ENCODE assay signal across 37 cellular contexts in the genomic region with DNA sequence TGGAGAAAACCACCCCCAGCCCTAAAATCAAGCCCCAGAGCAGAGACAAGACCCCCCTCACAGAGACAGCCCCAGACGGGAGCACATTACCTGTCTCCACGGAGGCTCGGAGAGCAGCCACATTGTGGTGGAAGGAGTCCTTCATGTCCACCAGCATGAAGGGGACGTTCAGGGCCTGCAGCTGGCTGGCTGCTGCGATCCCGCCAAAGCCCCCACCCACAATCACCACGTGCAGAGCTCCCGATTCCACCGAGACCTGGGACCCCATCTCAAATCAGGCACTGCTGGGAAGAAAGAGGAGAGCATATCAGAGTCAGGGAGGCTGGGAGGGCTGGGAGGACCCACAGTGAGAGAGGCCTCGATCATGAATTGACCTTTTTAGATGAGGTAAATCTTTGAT.
"Had no signal": no experiment of that assay in that cellular context is flagged by ENCODE, and none has a peak within 500 bp of the region (broad histone marks: within the 10 kb centered on the region; RNA-seq: fewer than 3 reads in every experiment).

No MANE protein-coding gene starts in this region.

- H3K9me3 Mint-ChIP-seq: activated naive CD4-positive, alpha-beta T cell treated with anti-CD3 and anti-CD28 coated beads for 36 hours; activated naive CD4-positive, alpha-beta T cell treated with anti-CD3 and anti-CD28 coated beads, Interleukin-2, amount 10 ng/mL, durations not matched to agents 7 days and 5 days; activated naive CD4-positive, alpha-beta T cell treated with anti-CD3 and anti-CD28 coated beads, Interleukin-2, amount 50 U/mL, for 24 hours; activated naive CD4-positive, alpha-beta T cell treated with anti-CD3 and anti-CD28 coated beads, Interleukin-2, amount 50 U/mL, for 72 hours; activated naive CD8-positive, alpha-beta T cell treated with anti-CD3 and anti-CD28 coated beads for 36 hours; activated naive CD8-positive, alpha-beta T cell treated with anti-CD3 and anti-CD28 coated beads, Interleukin-2, amount 10 ng/mL, durations not matched to agents 7 days and 5 days; activated naive CD8-positive, alpha-beta T cell treated with anti-CD3 and anti-CD28 coated beads, Interleukin-2, amount 50 U/mL, for 24 hours; activated T-cell treated with anti-CD3 and anti-CD28 coated beads, Interleukin-2, amount 50 U/mL, for 24 hours; activated T-cell treated with anti-CD3 and anti-CD28 coated beads, Interleukin-2, amount 50 U/mL, for 4 hours; activated T-cell treated with anti-CD3 and anti-CD28 coated beads, Interleukin-2, amount 50 U/mL, for 72 hours; activated T-helper 1 cell treated with anti-CD3 and anti-CD28 coated beads, Interleukin-12 subunit alpha, Interleukin-12 subunit beta, Interleukin-2, Interleukin-4 antibody, amounts not matched to agents 30 ng/mL and 10 ng/mL and 1 ng/mL, durations not matched to agents 14 hours and 24 hours and 36 hours; activated T-helper 17 cell treated with anti-CD3 and anti-CD28 coated beads, Interleukin-2, amount 50 U/mL, for 72 hours; activated T-helper 2 cell treated with anti-CD3 and anti-CD28 coated beads, Interferon-gamma antibody, Interleukin-2, Interleukin-4, amounts not matched to agents 10 μg/mL and 5 μg/mL and 100 μg/mL, durations not matched to agents 14 hours and 24 hours and 36 hours; brain; central memory CD8-positive, alpha-beta T cell had no signal

- H3K27ac ChIP-seq: adrenal gland, ascending aorta, body of pancreas, brain microvascular endothelial cell, breast epithelium, cardiac muscle cell had no signal

- H3K4me3 Mint-ChIP-seq: activated naive CD4-positive, alpha-beta T cell treated with anti-CD3 and anti-CD28 coated beads for 36 hours; activated naive CD4-positive, alpha-beta T cell treated with anti-CD3 and anti-CD28 coated beads, Interleukin-2, amount 10 ng/mL, durations not matched to agents 7 days and 5 days; activated naive CD4-positive, alpha-beta T cell treated with anti-CD3 and anti-CD28 coated beads, Interleukin-2, amount 50 U/mL, for 24 hours; activated naive CD8-positive, alpha-beta T cell; activated naive CD8-positive, alpha-beta T cell treated with anti-CD3 and anti-CD28 coated beads for 36 hours; activated naive CD8-positive, alpha-beta T cell treated with anti-CD3 and anti-CD28 coated beads, Interleukin-2, amount 10 ng/mL, durations not matched to agents 7 days and 5 days; activated naive CD8-positive, alpha-beta T cell treated with anti-CD3 and anti-CD28 coated beads, Interleukin-2, amount 50 U/mL, for 24 hours; activated T-cell treated with anti-CD3 and anti-CD28 coated beads, Interleukin-2, amount 50 U/mL, for 24 hours; activated T-cell treated with anti-CD3 and anti-CD28 coated beads, Interleukin-2, amount 50 U/mL, for 4 hours; activated T-cell treated with anti-CD3 and anti-CD28 coated beads, Interleukin-2, amount 50 U/mL, for 72 hours; activated T-helper 1 cell treated with anti-CD3 and anti-CD28 coated beads, Interleukin-12 subunit alpha, Interleukin-12 subunit beta, Interleukin-2, Interleukin-4 antibody, amounts not matched to agents 30 ng/mL and 10 ng/mL and 1 ng/mL, durations not matched to agents 14 hours and 24 hours and 36 hours; activated T-helper 17 cell treated with anti-CD3 and anti-CD28 coated beads, Interleukin-2, amount 50 U/mL, for 72 hours; brain; central memory CD8-positive, alpha-beta T cell had no signal

- H3K4me1 ChIP-seq: adrenal gland, ascending aorta, body of pancreas, breast epithelium had no signal

- DNase-seq: activated effector memory CD4-positive, alpha-beta T cell treated with anti-CD3 and anti-CD28 coated beads, Interleukin-2, amount 50 U/mL, for 16 hours; activated effector memory CD4-positive, alpha-beta T cell treated with Interleukin-2 at 50 U/mL for 16 hours; activated gamma-delta T cell; activated gamma-delta T cell treated with Interleukin-2 at 50 U/mL for 16 hours; activated naive CD4-positive, alpha-beta T cell; activated naive CD4-positive, alpha-beta T cell treated with anti-CD3 and anti-CD28 coated beads for 36 hours; activated naive CD4-positive, alpha-beta T cell treated with anti-CD3 and anti-CD28 coated beads, Interleukin-2, amount 10 ng/mL, durations not matched to agents 7 days and 5 days; activated naive CD4-positive, alpha-beta T cell treated with anti-CD3 and anti-CD28 coated beads, Interleukin-2, amount 50 U/mL, for 16 hours; activated naive CD4-positive, alpha-beta T cell treated with Interleukin-2 at 50 U/mL for 16 hours; activated naive CD8-positive, alpha-beta T cell treated with anti-CD3 and anti-CD28 coated beads for 36 hours; activated naive CD8-positive, alpha-beta T cell treated with anti-CD3 and anti-CD28 coated beads, Interleukin-2, amount 10 ng/mL, durations not matched to agents 7 days and 5 days; activated naive CD8-positive, alpha-beta T cell treated with anti-CD3 and anti-CD28 coated beads, Interleukin-2, amount 50 U/mL, for 24 hours; activated T-cell treated with anti-CD3 and anti-CD28 coated beads, Interleukin-2, amount 50 U/mL, for 1 hour; activated T-cell treated with anti-CD3 and anti-CD28 coated beads, Interleukin-2, amount 50 U/mL, for 24 hours; activated T-cell treated with anti-CD3 and anti-CD28 coated beads, Interleukin-2, amount 50 U/mL, for 4 hours; activated T-cell treated with anti-CD3 and anti-CD28 coated beads, Interleukin-2, amount 50 U/mL, for 48 hours; activated T-cell treated with anti-CD3 and anti-CD28 coated beads, Interleukin-2, amount 50 U/mL, for 72 hours; adrenal gland; amniotic stem cell; amygdala; anterior cingulate cortex; body of pancreas; brain microvascular endothelial cell; caudate nucleus; central memory CD4-positive, alpha-beta T cell; cerebellar nuclear complex had no signal

- ATAC-seq: activated naive CD4-positive, alpha-beta T cell treated with anti-CD3 and anti-CD28 coated beads, Interleukin-2, amount 50 U/mL, for 72 hours; activated naive CD8-positive, alpha-beta T cell treated with anti-CD3 and anti-CD28 coated beads, Interleukin-2, amount 50 U/mL, for 24 hours; activated T-cell treated with anti-CD3 and anti-CD28 coated beads, Interleukin-2, amount 50 U/mL, for 4 hours; activated T-cell treated with anti-CD3 and anti-CD28 coated beads, Interleukin-2, amount 50 U/mL, for 72 hours; activated T-helper 17 cell treated with anti-CD3 and anti-CD28 coated beads, Interleukin-2, amount 50 U/mL, for 72 hours; body of pancreas had no signal

- H3K4me3 ChIP-seq: adrenal gland, ascending aorta, body of pancreas, breast epithelium, cardiac muscle cell had no signal

- H3K36me3 Mint-ChIP-seq: activated naive CD4-positive, alpha-beta T cell treated with anti-CD3 and anti-CD28 coated beads, Interleukin-2, amount 10 ng/mL, durations not matched to agents 7 days and 5 days; activated naive CD4-positive, alpha-beta T cell treated with anti-CD3 and anti-CD28 coated beads, Interleukin-2, amount 50 U/mL, for 24 hours; activated naive CD4-positive, alpha-beta T cell treated with anti-CD3 and anti-CD28 coated beads, Interleukin-2, amount 50 U/mL, for 72 hours; brain had no signal

- H3K27ac Mint-ChIP-seq: activated naive CD4-positive, alpha-beta T cell treated with anti-CD3 and anti-CD28 coated beads for 36 hours; activated naive CD4-positive, alpha-beta T cell treated with anti-CD3 and anti-CD28 coated beads, Interleukin-2, amount 10 ng/mL, durations not matched to agents 7 days and 5 days; activated naive CD4-positive, alpha-beta T cell treated with anti-CD3 and anti-CD28 coated beads, Interleukin-2, amount 50 U/mL, for 24 hours; activated naive CD4-positive, alpha-beta T cell treated with anti-CD3 and anti-CD28 coated beads, Interleukin-2, amount 50 U/mL, for 72 hours; activated naive CD8-positive, alpha-beta T cell; activated naive CD8-positive, alpha-beta T cell treated with anti-CD3 and anti-CD28 coated beads for 36 hours; activated naive CD8-positive, alpha-beta T cell treated with anti-CD3 and anti-CD28 coated beads, Interleukin-2, amount 10 ng/mL, durations not matched to agents 7 days and 5 days; activated naive CD8-positive, alpha-beta T cell treated with anti-CD3 and anti-CD28 coated beads, Interleukin-2, amount 50 U/mL, for 24 hours; activated T-cell treated with anti-CD3 and anti-CD28 coated beads, Interleukin-2, amount 50 U/mL, for 24 hours; activated T-cell treated with anti-CD3 and anti-CD28 coated beads, Interleukin-2, amount 50 U/mL, for 72 hours; activated T-helper 1 cell treated with anti-CD3 and anti-CD28 coated beads, Interleukin-12 subunit alpha, Interleukin-12 subunit beta, Interleukin-2, Interleukin-4 antibody, amounts not matched to agents 30 ng/mL and 10 ng/mL and 1 ng/mL, durations not matched to agents 14 hours and 24 hours and 36 hours; activated T-helper 17 cell treated with anti-CD3 and anti-CD28 coated beads, Interleukin-2, amount 50 U/mL, for 72 hours; activated T-helper 2 cell treated with anti-CD3 and anti-CD28 coated beads, Interferon-gamma antibody, Interleukin-2, Interleukin-4, amounts not matched to agents 10 μg/mL and 5 μg/mL and 100 μg/mL, durations not matched to agents 14 hours and 24 hours and 36 hours; brain had no signal

- H3K9me3 ChIP-seq: adrenal gland, ascending aorta, body of pancreas, breast epithelium had no signal

- H3K27me3 ChIP-seq: adrenal gland, ascending aorta, body of pancreas, brain microvascular endothelial cell, breast epithelium, cardiac muscle cell had no signal

- H3K36me3 ChIP-seq: brain microvascular endothelial cell, breast epithelium, cardiac muscle cell had no signal

- H3K27me3 Mint-ChIP-seq: activated naive CD4-positive, alpha-beta T cell treated with anti-CD3 and anti-CD28 coated beads, Interleukin-2, amount 50 U/mL, for 24 hours; activated naive CD8-positive, alpha-beta T cell; activated naive CD8-positive, alpha-beta T cell treated with anti-CD3 and anti-CD28 coated beads for 36 hours; activated naive CD8-positive, alpha-beta T cell treated with anti-CD3 and anti-CD28 coated beads, Interleukin-2, amount 10 ng/mL, durations not matched to agents 7 days and 5 days; activated naive CD8-positive, alpha-beta T cell treated with anti-CD3 and anti-CD28 coated beads, Interleukin-2, amount 50 U/mL, for 24 hours; activated T-cell treated with anti-CD3 and anti-CD28 coated beads, Interleukin-2, amount 50 U/mL, for 24 hours; activated T-helper 17 cell treated with anti-CD3 and anti-CD28 coated beads, Interleukin-2, amount 50 U/mL, for 72 hours; brain; central memory CD8-positive, alpha-beta T cell had no signal

- H3K4me1 Mint-ChIP-seq: activated naive CD4-positive, alpha-beta T cell treated with anti-CD3 and anti-CD28 coated beads, Interleukin-2, amount 10 ng/mL, durations not matched to agents 7 days and 5 days; activated naive CD8-positive, alpha-beta T cell treated with anti-CD3 and anti-CD28 coated beads for 36 hours; activated naive CD8-positive, alpha-beta T cell treated with anti-CD3 and anti-CD28 coated beads, Interleukin-2, amount 50 U/mL, for 24 hours; activated T-helper 17 cell treated with anti-CD3 and anti-CD28 coated beads, Interleukin-2, amount 50 U/mL, for 72 hours; brain; central memory CD8-positive, alpha-beta T cell had no signal
